Comparison of ENCODE assay signal across 23 cellular contexts in the genomic region with DNA sequence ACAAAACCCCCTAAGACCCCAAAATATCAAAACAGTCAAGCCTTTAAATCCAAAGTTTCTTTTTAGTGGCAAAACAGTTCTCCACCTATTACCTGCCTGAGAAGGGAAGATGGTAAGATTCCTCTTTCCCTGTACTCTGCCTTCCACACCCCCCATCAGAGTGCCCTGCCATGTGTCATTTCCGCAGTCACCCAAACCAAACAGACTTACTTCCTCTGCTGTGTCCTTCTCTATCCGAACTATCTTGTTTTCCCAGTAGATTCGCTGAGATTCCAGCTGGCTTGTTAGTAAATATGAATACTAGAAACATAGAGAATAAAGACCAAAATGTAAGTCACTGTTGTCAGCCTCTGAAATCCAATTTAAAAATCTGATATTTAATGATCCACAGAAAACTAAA.
"Had no signal": no experiment of that assay in that cellular context is flagged by ENCODE, and none has a peak within 500 bp of the region (broad histone marks: within the 10 kb centered on the region; RNA-seq: fewer than 3 reads in every experiment).

No MANE protein-coding gene starts in this region.

- H3K27ac Mint-ChIP-seq: endodermal cell; natural killer cell treated with Interleukin-12 subunit alpha and Interleukin-12 subunit beta and Interleukin-15 and Interleukin-18, amount 100 ng/mL, for 72 hours; neural progenitor cell; stimulated activated memory B cell treated with anti-CD40 and anti-IgM and Interleukin-4, amounts not matched to agents 10 μg/mL and 1 μg/mL and 100 μg/mL, for 72 hours; stimulated activated naive CD8-positive, alpha-beta T cell treated with anti-CD3 and anti-CD28 coated beads, Interleukin-15, Interleukin-2, amounts not matched to agents 100 ng/mL and 50 ng/mL, for 24 hours had no signal

- H3K4me1 Mint-ChIP-seq: endodermal cell; neural progenitor cell; stimulated activated memory B cell treated with anti-CD40 and anti-IgM and Interleukin-4, amounts not matched to agents 10 μg/mL and 1 μg/mL and 100 μg/mL, for 72 hours had no signal

- ATAC-seq: esophagus mucosa; gastrocnemius medialis; left lobe of liver; natural killer cell treated with Interleukin-12 subunit alpha and Interleukin-12 subunit beta and Interleukin-15 and Interleukin-18, amount 100 ng/mL, for 72 hours; psoas muscle; stimulated activated memory B cell treated with anti-CD40 and anti-IgM and Interleukin-4, amounts not matched to agents 10 μg/mL and 1 μg/mL and 100 μg/mL, for 72 hours had no signal

- H3K27me3 Mint-ChIP-seq: natural killer cell treated with Interleukin-12 subunit alpha and Interleukin-12 subunit beta and Interleukin-15 and Interleukin-18, amount 100 ng/mL, for 72 hours; stimulated activated memory B cell treated with anti-CD40 and anti-IgM and Interleukin-4, amounts not matched to agents 10 μg/mL and 1 μg/mL and 100 μg/mL, for 72 hours; stimulated activated naive CD8-positive, alpha-beta T cell treated with anti-CD3 and anti-CD28 coated beads, Interleukin-15, Interleukin-2, amounts not matched to agents 100 ng/mL and 50 ng/mL, for 24 hours had no signal

- H3K9me3 ChIP-seq: gastrocnemius medialis, psoas muscle, sigmoid colon, spleen, suprapubic skin, vagina had no signal

- H3K9me3 Mint-ChIP-seq: endodermal cell; natural killer cell treated with Interleukin-12 subunit alpha and Interleukin-12 subunit beta and Interleukin-15 and Interleukin-18, amount 100 ng/mL, for 72 hours; neural progenitor cell; stimulated activated memory B cell treated with anti-CD40 and anti-IgM and Interleukin-4, amounts not matched to agents 10 μg/mL and 1 μg/mL and 100 μg/mL, for 72 hours; stimulated activated naive CD8-positive, alpha-beta T cell treated with anti-CD3 and anti-CD28 coated beads, Interleukin-15, Interleukin-2, amounts not matched to agents 100 ng/mL and 50 ng/mL, for 24 hours had no signal

- H3K4me3 ChIP-seq: gastrocnemius medialis, neural progenitor cell, psoas muscle, sigmoid colon, spleen, suprapubic skin, vagina had no signal

- H3K9ac ChIP-seq: neural progenitor cell had no signal

- DNase-seq: effector CD8-positive, alpha-beta T cell; endodermal cell; foreskin fibroblast; gastrocnemius medialis; head of caudate nucleus; mammary epithelial cell; psoas muscle; right cardiac atrium; sigmoid colon; spleen; stimulated activated CD4-positive, alpha-beta T cell treated with anti-CD3 and anti-CD28 coated beads, Interleukin-4, amount 100 ng/mL, for 4 hours; trophoblast cell had no signal

- H3K4me3 Mint-ChIP-seq: endodermal cell; natural killer cell treated with Interleukin-12 subunit alpha and Interleukin-12 subunit beta and Interleukin-15 and Interleukin-18, amount 100 ng/mL, for 72 hours; neural progenitor cell; stimulated activated memory B cell treated with anti-CD40 and anti-IgM and Interleukin-4, amounts not matched to agents 10 μg/mL and 1 μg/mL and 100 μg/mL, for 72 hours; stimulated activated naive CD8-positive, alpha-beta T cell treated with anti-CD3 and anti-CD28 coated beads, Interleukin-15, Interleukin-2, amounts not matched to agents 100 ng/mL and 50 ng/mL, for 24 hours had no signal

- FAIRE-seq: colon, keratinocyte had no signal

- H3K4me1 ChIP-seq: gastrocnemius medialis, neural progenitor cell, psoas muscle, sigmoid colon, suprapubic skin, vagina had no signal

- H3K27ac ChIP-seq: epithelial cell of prostate, gastrocnemius medialis, neural progenitor cell, psoas muscle, sigmoid colon, spleen, suprapubic skin, vagina had no signal
